In genomic region chr19:13060964-13061927, GRCh38 we compare ENCODE assay signal across 8 cellular contexts. TPM values are rescaled to one million over a fixed set of nuclear protein-coding genes. Genes with fewer than 3 reads are reported as not detected.
A peak's percentile ranks its signal among the peaks of the same experiment; 100 is the strongest.
DNase-seq lines count a peak whose midpoint lies in the region; ATAC-seq and TF ChIP-seq lines count a peak whose summit lies in the region.

No MANE protein-coding gene starts in this region.

- no peak overlapping the region for H3K27ac Mint-ChIP-seq in activated T-cell treated with anti-CD3 and anti-CD28 coated beads, Interleukin-2, amount 50 U/mL, for 72 hours

- TF ChIP-seq CTCF in GM10248 (IDR thresholded peaks at IDR 0.05; ENCODE audit: control extremely low read depth, extremely low read depth, low read depth, missing control alignments), result peak; percentile 96

- no peak overlapping the region for H3K4me3 ChIP-seq in mucosa of stomach (ENCODE audit: low read length)

- peak; percentile 97 for TF ChIP-seq RAD21 in Ishikawa (IDR thresholded peaks at IDR 0.05; ENCODE audit: low read depth)

- H3K9me3 Mint-ChIP-seq in activated T-cell treated with anti-CD3 and anti-CD28 coated beads, Interleukin-2, amount 50 U/mL, for 72 hours, result no peaks in the 10 kb centered on the region

- H3K27me3 ChIP-seq in mucosa of stomach (ENCODE audit: control insufficient read depth, insufficient read depth, low read length), result no peaks in the 10 kb centered on the region

- peak overlapping the region; percentile 85 to 87 for H3K4me3 Mint-ChIP-seq in activated T-cell treated with anti-CD3 and anti-CD28 coated beads, Interleukin-2, amount 50 U/mL, for 72 hours

- H3K27me3 Mint-ChIP-seq in activated T-cell treated with anti-CD3 and anti-CD28 coated beads, Interleukin-2, amount 50 U/mL, for 72 hours (ENCODE audit: low read depth), result peaks cover 20% of the 10 kb centered on the region

- H3K9me3 ChIP-seq in mucosa of stomach (ENCODE audit: control insufficient read depth, low read length), result no peaks in the 10 kb centered on the region

- peaks cover 5% of the 10 kb centered on the region for H3K4me1 Mint-ChIP-seq in activated T-cell treated with anti-CD3 and anti-CD28 coated beads, Interleukin-2, amount 50 U/mL, for 72 hours (ENCODE audit: low read depth)

- no peaks in the 10 kb centered on the region for H3K36me3 ChIP-seq in mucosa of stomach (ENCODE audit: control insufficient read depth, insufficient read depth, low read length)

- H3K9ac ChIP-seq in mucosa of stomach (ENCODE audit: low read length), result peak overlapping the region; percentile 18

- peak; percentile 95 to 97 for ATAC-seq in activated T-cell treated with anti-CD3 and anti-CD28 coated beads, Interleukin-2, amount 50 U/mL, for 72 hours (replicated peaks in 1 of 2)
- ATAC-seq in esophagus mucosa, result peak; percentile 84
- ATAC-seq in GM21528 (IDR thresholded peaks at IDR 0.05; ENCODE audit: low FRiP score, unreplicated experiment), result no peak

- H3K36me3 Mint-ChIP-seq in activated T-cell treated with anti-CD3 and anti-CD28 coated beads, Interleukin-2, amount 50 U/mL, for 72 hours (ENCODE audit: insufficient read depth in 2 of 2), result no peaks in the 10 kb centered on the region

- CTCF ChIA-PET in GM10248 (lab: Yijun Ruan, JAX), result interaction anchor here (0.6 to 14.9 kb wide), 46 partner anchors 9 to 301 kb away, joined by 3 to 270 read pairs (median 5); partner anchors contain the start of genes DAND5, DNASE2, GCDH and KLF1

- POLR2A ChIA-PET in GM10248 (lab: Yijun Ruan, JAX), result no interaction called here

- peaks cover 61% of the 10 kb centered on the region for H3K4me1 ChIP-seq in mucosa of stomach (ENCODE audit: control insufficient read depth, insufficient read depth, low read length)

- TF ChIP-seq EP300 in Ishikawa (IDR thresholded peaks at IDR 0.05; ENCODE audit: borderline replicate concordance), result no peak

- peak; percentile 91 for DNase-seq in GM10248 (ENCODE audit: extremely low spot score)
- DNase-seq in activated T-cell treated with anti-CD3 and anti-CD28 coated beads, Interleukin-2, amount 50 U/mL, for 72 hours, result peak; percentile 83 to 84
- DNase-seq in stimulated activated CD8-positive, alpha-beta memory T cell treated with anti-CD3 and anti-CD28 coated beads, Interleukin-4, amount 100 ng/mL, for 24 hours (ENCODE audit: low read depth), result peak; percentile 68

TF ChIP-seq in Ishikawa, 13 proteins besides CTCF, POLR2A, EP300 and RAD21 (continues in another document):
- TF ChIP-seq EGR1 (IDR thresholded peaks at IDR 0.05), result no peak
- peak; percentile 64 for TF ChIP-seq YY1 (IDR thresholded peaks at IDR 0.05; ENCODE audit: low read depth)
- TF ChIP-seq, protein P1, sequence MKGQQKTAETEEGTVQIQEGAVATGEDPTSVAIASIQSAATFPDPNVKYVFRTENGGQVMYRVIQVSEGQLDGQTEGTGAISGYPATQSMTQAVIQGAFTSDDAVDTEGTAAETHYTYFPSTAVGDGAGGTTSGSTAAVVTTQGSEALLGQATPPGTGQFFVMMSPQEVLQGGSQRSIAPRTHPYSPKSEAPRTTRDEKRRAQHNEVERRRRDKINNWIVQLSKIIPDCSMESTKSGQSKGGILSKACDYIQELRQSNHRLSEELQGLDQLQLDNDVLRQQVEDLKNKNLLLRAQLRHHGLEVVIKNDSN (IDR thresholded peaks at IDR 0.05), result peak; percentile 94
- no peak for TF ChIP-seq CEBPB (IDR thresholded peaks at IDR 0.05)
- TF ChIP-seq REST (IDR thresholded peaks at IDR 0.05; ENCODE audit: low read depth), result no peak
- TF ChIP-seq FOXM1 (IDR thresholded peaks at IDR 0.05; ENCODE audit: borderline replicate concordance, low read depth), result no peak; the same call in 1 of the 2 replicates
- TF ChIP-seq ZBTB7A (IDR thresholded peaks at IDR 0.05; ENCODE audit: low read depth), result peak; percentile 94
- TF ChIP-seq TCF12 (IDR thresholded peaks at IDR 0.05; ENCODE audit: low read depth), result peak; percentile 44; the same call in 1 of the 2 replicates
- TF ChIP-seq NFIC (IDR thresholded peaks at IDR 0.05), result no peak; the same call in 1 of the 2 replicates
- 0 out of 2 replicates have a peak, but pooled peaks have one; percentile 42 for TF ChIP-seq TEAD4 (IDR thresholded peaks at IDR 0.05)

TF ChIP-seq in PFSK-1, 5 proteins besides CTCF, POLR2A, EP300 and RAD21:
- TF ChIP-seq FOXP2 (optimal IDR thresholded peaks at IDR 0.05; ENCODE audit: borderline replicate concordance, extremely low read depth, extremely low read length, insufficient read depth), result peak; percentile 72
- no peak for TF ChIP-seq POLR2AphosphoS5 (IDR thresholded peaks at IDR 0.05; ENCODE audit: low read depth, low read length)

RNA-seq across cellular contexts. Expression of gene LYL1, which starts 41.4 kb away (rescaled TPM):
- 0.31 TPM for polyA plus RNA-seq in PFSK-1 (2012; ENCODE audit: insufficient read length, low read depth)
- total RNA-seq in activated T-cell treated with anti-CD3 and anti-CD28 coated beads, Interleukin-2, amount 50 U/mL, for 72 hours, result 1 to 10 TPM; 4.8 to 6.3 TPM
- 1.4 TPM for total RNA-seq in esophagus mucosa

RNA-seq across cellular contexts. Expression of gene TRMT1, which starts 55.3 kb away (rescaled TPM):
- polyA plus RNA-seq in PFSK-1 (2012; ENCODE audit: insufficient read length, low read depth), result 129 TPM
- 10 to 100 TPM; 41.0 to 46.0 TPM for total RNA-seq in activated T-cell treated with anti-CD3 and anti-CD28 coated beads, Interleukin-2, amount 50 U/mL, for 72 hours
- 23.8 TPM for total RNA-seq in esophagus mucosa

RNA-seq across cellular contexts. Expression of gene NACC1, which starts 56.8 kb away (rescaled TPM):
- polyA plus RNA-seq in PFSK-1 (2012; ENCODE audit: insufficient read length, low read depth), result 58.8 TPM
- 10 to 100 TPM; 53.6 to 76.0 TPM for total RNA-seq in activated T-cell treated with anti-CD3 and anti-CD28 coated beads, Interleukin-2, amount 50 U/mL, for 72 hours
- total RNA-seq in esophagus mucosa, result 40.0 TPM
